ENCODE assay signal across 8 cellular contexts in genomic region chr17:67246398-67246647, GRCh38. TPM values are rescaled to one million over a fixed set of nuclear protein-coding genes. Genes with fewer than 3 reads are reported as not detected.
A peak's percentile ranks its signal among the peaks of the same experiment; 100 is the strongest.
DNase-seq lines count a peak whose midpoint lies in the region; ATAC-seq, FAIRE-seq and TF ChIP-seq lines count a peak whose summit lies in the region.

No MANE protein-coding gene starts in this region.

- no peak for TF ChIP-seq CTCF in HepG2 (CRISPR knock-in tag; IDR thresholded peaks at IDR 0.05)
- no peak for TF ChIP-seq CTCF in transverse colon (IDR thresholded peaks at IDR 0.05)

- peaks cover 39% of the 10 kb centered on the region for H3K4me1 Mint-ChIP-seq in activated T-cell treated with anti-CD3 and anti-CD28 coated beads, Interleukin-2, amount 50 U/mL, for 4 hours (ENCODE audit: low read depth)

- H3K4me3 Mint-ChIP-seq in activated T-cell treated with anti-CD3 and anti-CD28 coated beads, Interleukin-2, amount 50 U/mL, for 4 hours: peak overlapping the region; percentile 80

- H3K4me3 ChIP-seq in HepG2 (replicated peaks in 1 of 3; ENCODE audit: insufficient read depth in 1 of 3, low read depth in 2 of 3, low read length in 3 of 3) (peak overlapping the region; percentile 87 to 93 (median 91)), transverse colon (peak overlapping the region; percentile 93 to 100 (median 100))

- TF ChIP-seq EP300 in HepG2 (IDR thresholded peaks at IDR 0.05; ENCODE audit: low read depth in 2 of 2, low read length in 2 of 2) (no peak), HepG2 (CRISPR knock-in tag; IDR thresholded peaks at IDR 0.05; ENCODE audit: borderline replicate concordance) (no peak), transverse colon (IDR thresholded peaks at IDR 0.05; ENCODE audit: low read depth) (no peak)

- no peak for ATAC-seq in activated T-cell treated with anti-CD3 and anti-CD28 coated beads, Interleukin-2, amount 50 U/mL, for 4 hours
- ATAC-seq in HepG2 (no peak), GM19452 (IDR thresholded peaks at IDR 0.05; ENCODE audit: unreplicated experiment) (no peak)

- no peaks in the 10 kb centered on the region for H3K9me3 Mint-ChIP-seq in activated T-cell treated with anti-CD3 and anti-CD28 coated beads, Interleukin-2, amount 50 U/mL, for 4 hours

- H3K36me3 Mint-ChIP-seq in activated T-cell treated with anti-CD3 and anti-CD28 coated beads, Interleukin-2, amount 50 U/mL, for 4 hours (ENCODE audit: insufficient read depth): peaks cover 6% of the 10 kb centered on the region

- FAIRE-seq in HepG2 (lab: Jason Lieb, UNC): no peak

- H3K36me3 ChIP-seq in HepG2 (replicated peaks in 1 of 2; ENCODE audit: control insufficient read depth in 1 of 2, insufficient read depth in 2 of 2, low read length in 2 of 2) (peaks cover 0 to 4% of the 10 kb centered on the region in 2 experiments; a peak in 4 of 5 replicates), transverse colon (no peaks in the 10 kb centered on the region)

- H3K9me3 ChIP-seq in HepG2 (ENCODE audit: low read length) (no peaks in the 10 kb centered on the region), transverse colon (no peaks in the 10 kb centered on the region)

- H3K79me2 ChIP-seq in HepG2 (ENCODE audit: insufficient read depth, low read length): peaks cover 44% of the 10 kb centered on the region

- H3K27ac ChIP-seq in HepG2 (ENCODE audit: extremely low read length, insufficient read depth, low read length): peak overlapping the region; percentile 98
- peak overlapping the region; percentile 83 to 94 (median 92) for H3K27ac ChIP-seq in transverse colon

- POLR2A ChIA-PET in HepG2 (lab: Yijun Ruan, JAX): interaction anchor here (0.7 kb wide), 1 partner anchor 12 kb away, joined by 3 read pairs; no protein-coding TSS in a partner anchor

- H3K4me1 ChIP-seq in HepG2 (ENCODE audit: insufficient read depth, low read length) (peaks cover 59% of the 10 kb centered on the region), transverse colon (peaks cover 3 to 42% (median 26%) of the 10 kb centered on the region in 4 donors)

- no TSS peak for BruUV-seq in HepG2 (replicated peaks; lab: Mats Ljungman, UMichigan)

- no peak for TF ChIP-seq RAD21 in HepG2 (CRISPR knock-in tag; IDR thresholded peaks at IDR 0.05)

- DNase-seq in activated T-cell treated with anti-CD3 and anti-CD28 coated beads, Interleukin-2, amount 50 U/mL, for 4 hours: no peak
- DNase-seq in activated T-cell treated with anti-CD3 and anti-CD28 coated beads for 4 hours (no peak), amniotic epithelial cell (ENCODE audit: low read depth) (peak; percentile 20), HepG2 (ENCODE audit: low spot score) (no peak), transverse colon (no peak), AG20443 (ENCODE audit: low spot score) (no peak), NCI-H2029 treated with DMSO at 0.1 percent for 48 hours (lab: John Stamatoyannopoulos, UW) (no peak)

- in situ Hi-C loops in HepG2 (cut with HindIII; ENCODE audit: extremely low pct_ligation_motif_present, low pct_unique_long_range_greater_than_20kb): no loop called here
- in situ Hi-C loops in transverse colon (cut with MboI; ENCODE audit: low pct_ligation_motif_present in 1 of 4, low pct_unique_long_range_greater_than_20kb in 1 of 4, low sequenced_read_pairs in 3 of 4): no loop called here

- no peaks in the 10 kb centered on the region for H3K27me3 Mint-ChIP-seq in activated T-cell treated with anti-CD3 and anti-CD28 coated beads, Interleukin-2, amount 50 U/mL, for 4 hours (ENCODE audit: low read depth)

- TF ChIP-seq POLR2A in HepG2 (IDR thresholded peaks at IDR 0.05; ENCODE audit: insufficient read depth in 1 of 2, low read depth in 2 of 2, low read length in 2 of 2) (no peak), transverse colon (IDR thresholded peaks at IDR 0.05) (no peak)

- H2AFZ ChIP-seq in HepG2 (ENCODE audit: low read length): no peak overlapping the region

- intact Hi-C loops in HepG2 (cut with micrococcal nuclease; ENCODE audit: unreplicated experiment): loop anchor here (2.0 to 10.0 kb wide), 2 partner anchors 46 to 118 kb away; partner anchors contain the start of gene PSMD12
- intact Hi-C loops in transverse colon (cut with DNase I; ENCODE audit: low total_unique reads): no loop called here

- H3K27me3 ChIP-seq in HepG2 (ENCODE audit: control insufficient read depth in 1 of 2, insufficient read depth in 2 of 2, low read length in 2 of 2) (no peaks in the 10 kb centered on the region; a peak in 1 of 5 replicates), transverse colon (no peaks in the 10 kb centered on the region)

- peak overlapping the region; percentile 90 for H3K4me2 ChIP-seq in HepG2 (ENCODE audit: low read depth, low read length)

- H3K9ac ChIP-seq in HepG2 (ENCODE audit: insufficient read depth, low read depth, low read length): peak overlapping the region; percentile 98

- CTCF ChIA-PET in HepG2 (lab: Yijun Ruan, JAX; ENCODE audit: low intra/inter-chr PET ratio, low total read pairs): no interaction called here

- WGBS in HepG2 (ENCODE audit: low lambda C conversion rate): 0% methylated on average over 8 of the region's 8 CpGs
- WGBS in transverse colon (ENCODE audit: low coverage in 1 of 2), 2 donors: 20 to 23% methylated on average over 2 to 8 of the region's 8 CpGs

- peaks cover 23% of the 10 kb centered on the region for H4K20me1 ChIP-seq in HepG2 (ENCODE audit: insufficient read depth, low read length)

TF ChIP-seq in HepG2, 621 proteins besides CTCF, POLR2A, EP300 and RAD21 (continues in another document):
- TF ChIP-seq FOXP4 (CRISPR knock-in tag; IDR thresholded peaks at IDR 0.05): no peak
- 0 out of 2 replicates have a peak, but pooled peaks have one; percentile 19 for TF ChIP-seq ZNF691 (CRISPR knock-in tag; IDR thresholded peaks at IDR 0.05; ENCODE audit: borderline replicate concordance, low read depth)
- TF ChIP-seq CCAR2 (optimal IDR thresholded peaks at IDR 0.05; ENCODE audit: low read depth, low read length): no peak
- no peak for TF ChIP-seq ZNF629 (CRISPR knock-in tag; conservative IDR thresholded peaks at IDR 0.05)

RNA-seq across cellular contexts. Expression of gene HELZ, which starts 1.3 kb away (rescaled TPM):
- total RNA-seq in activated T-cell treated with anti-CD3 and anti-CD28 coated beads, Interleukin-2, amount 50 U/mL, for 4 hours: 10 to 100 TPM; 41.1 to 47.2 (median 46.6) TPM
- 52.4 and 93.1 TPM in 2 replicates for total RNA-seq in HepG2 (2016; rRNA removed; fragmentation: Illumina TruSeq; extraction: Trizol)
- total RNA-seq in HepG2 (2016; cell fraction: cytosol; rRNA removed; fragmentation: Illumina TruSeq; extraction: Trizol; ENCODE audit: low read depth): 12.4 and 14.0 TPM in 2 replicates
- 47.7 and 84.1 TPM in 2 replicates for total RNA-seq in HepG2 (2016; cell fraction: insoluble cytoplasmic fraction; rRNA removed; fragmentation: Illumina TruSeq; extraction: Trizol)
- total RNA-seq in HepG2 (2016; cell fraction: membrane; rRNA removed; fragmentation: Illumina TruSeq; extraction: Trizol): 34.8 and 42.7 TPM in 2 replicates
- total RNA-seq in HepG2 (2016; cell fraction: nucleus; rRNA removed; fragmentation: Illumina TruSeq; extraction: Trizol): 127 and 142 TPM in 2 replicates
- polyA plus RNA-seq in HepG2 (2011; rRNA removed): 27.8 and 35.3 TPM in 2 replicates
- 13.6 and 17.7 TPM in 2 replicates for polyA plus RNA-seq in HepG2 (2011; cell fraction: cytosol; rRNA removed)
- 58.4 and 59.3 TPM in 2 replicates for polyA plus RNA-seq in HepG2 (2011; cell fraction: nucleus; rRNA removed)
- 20.6 and 33.4 TPM in 2 replicates for polyA plus RNA-seq in HepG2 (2012)
- 2.6 and 3.3 TPM in 2 replicates for polyA plus RNA-seq in HepG2 (2016; cell fraction: cytosol; fragmentation: Illumina TruSeq; extraction: Trizol; ENCODE audit: low read depth)
- 17.4 and 19.8 TPM in 2 replicates for polyA plus RNA-seq in HepG2 (2016; cell fraction: insoluble cytoplasmic fraction; fragmentation: Illumina TruSeq; extraction: Trizol; ENCODE audit: low read depth)
- polyA plus RNA-seq in HepG2 (2016; cell fraction: membrane; fragmentation: Illumina TruSeq; extraction: Trizol; ENCODE audit: low read depth): 3.9 and 4.9 TPM in 2 replicates
- 40.2 and 45.2 TPM in 2 replicates for polyA plus RNA-seq in HepG2 (2016; cell fraction: nucleus; fragmentation: Illumina TruSeq; extraction: Trizol; ENCODE audit: insufficient read depth, low read depth)
- polyA minus RNA-seq in HepG2 (2011; rRNA and poly(A)+ RNA removed; ENCODE audit: low replicate concordance): 32.9 and 69.3 TPM in 2 replicates
- polyA minus RNA-seq in HepG2 (2011; cell fraction: cytosol; rRNA and poly(A)+ RNA removed): 55.2 and 63.0 TPM in 2 replicates
- polyA minus RNA-seq in HepG2 (2011; cell fraction: nucleus; rRNA and poly(A)+ RNA removed): 495 and 542 TPM in 2 replicates
- total RNA-seq in transverse colon: 100 to 1,000 TPM in 1 of 4 donors, 10 to 100 TPM in 3; 31.8 to 126 (median 56.0) TPM
